In genomic region chr20:3804781-3805180, GRCh38 we compare ENCODE assay signal across 12 cellular contexts. TPM values are rescaled to one million over a fixed set of nuclear protein-coding genes. Genes with fewer than 3 reads are reported as not detected.
A peak's percentile ranks its signal among the peaks of the same experiment; 100 is the strongest.
DNase-seq lines count a peak whose midpoint lies in the region; ATAC-seq and TF ChIP-seq lines count a peak whose summit lies in the region.
"Had no signal": no experiment of that assay in that cellular context is flagged by ENCODE, and none has a peak within 500 bp of the region (broad histone marks: within the 10 kb centered on the region; RNA-seq: fewer than 3 reads in every experiment).

No MANE protein-coding gene starts in this region.

- H3K9me3 Mint-ChIP-seq in CD14-positive monocyte (peaks cover 0 to 2% (median 0%) of the 10 kb centered on the region in 7 donors), HFFc6 (0 out of 2 replicates have a peak, but pooled peaks cover 4% of the 10 kb centered on the region)
- H3K9me3 Mint-ChIP-seq in effector memory CD8-positive, alpha-beta T cell = no peaks in the 10 kb centered on the region

- no peaks in the 10 kb centered on the region for H3K9me3 ChIP-seq in psoas muscle
- H3K9me3 ChIP-seq: adrenal gland had no signal

- H3K4me3 ChIP-seq in psoas muscle = no peak overlapping the region
- H3K4me3 ChIP-seq: adrenal gland had no signal

- H3K4me3 Mint-ChIP-seq in CD14-positive monocyte = no peak overlapping the region
- no peak overlapping the region for H3K4me3 Mint-ChIP-seq in HFFc6
- no peak overlapping the region for H3K4me3 Mint-ChIP-seq in effector memory CD8-positive, alpha-beta T cell

- H3K27me3 Mint-ChIP-seq in CD14-positive monocyte (ENCODE audit: low read depth in 3 of 3) (peaks cover 0 to 1% (median 0%) of the 10 kb centered on the region in 3 donors), HFFc6 (ENCODE audit: insufficient read depth) (peaks cover 7% of the 10 kb centered on the region; the same call in 1 of the 2 replicates)
- H3K27me3 Mint-ChIP-seq in effector memory CD8-positive, alpha-beta T cell = no peaks in the 10 kb centered on the region

- no peaks in the 10 kb centered on the region for H3K27me3 ChIP-seq in psoas muscle (ENCODE audit: insufficient read depth in 3 of 3, low read length in 2 of 3)
- H3K27me3 ChIP-seq: adrenal gland had no signal

- H3K36me3 ChIP-seq in psoas muscle (ENCODE audit: insufficient read depth in 1 of 2, low read depth in 1 of 2) = peaks cover 0 to 41% of the 10 kb centered on the region in 2 donors

- H3K27ac ChIP-seq in psoas muscle = peak overlapping the region; percentile 86

- in situ Hi-C loops in GM13977 (cut with MboI; ENCODE audit: low pct_unique_long_range_greater_than_20kb, low sequenced_read_pairs, unreplicated experiment) = no loop called here

- DNase-seq in CD14-positive monocyte (ENCODE audit: low spot score) = peak; percentile 38
- no peak for DNase-seq in HFFc6
- DNase-seq in effector memory CD8-positive, alpha-beta T cell = no peak
- peak in 1 of 2 donors; percentile 26 for DNase-seq in psoas muscle
- DNase-seq in ureter (ENCODE audit: low spot score) = no peak
- no peak for DNase-seq in GM13977 (ENCODE audit: low spot score)
- DNase-seq: NCI-H2171 treated with DMSO at 0.1 percent for 48 hours, nucleus accumbens, T-helper 9 cell had no signal

- H3K27ac Mint-ChIP-seq in CD14-positive monocyte = peak overlapping the region in 5 of 7 donors; percentile 19 to 86 (median 53)
- peak overlapping the region; percentile 94 for H3K27ac Mint-ChIP-seq in HFFc6
- H3K27ac Mint-ChIP-seq in effector memory CD8-positive, alpha-beta T cell = peak overlapping the region; percentile 46 to 70

- intact Hi-C loops in CD14-positive monocyte (cut with micrococcal nuclease) (no loop called here), psoas muscle (cut with DNase I) (no loop called here)

- H3K4me1 ChIP-seq in psoas muscle = peaks cover 32% of the 10 kb centered on the region

- TF ChIP-seq CTCF in CD14-positive monocyte (IDR thresholded peaks at IDR 0.05) (no peak), HFFc6 (IDR thresholded peaks at IDR 0.05) (no peak), psoas muscle (IDR thresholded peaks at IDR 0.05) (no peak), GM13977 (IDR thresholded peaks at IDR 0.05; ENCODE audit: extremely low read depth, insufficient read depth, missing control alignments) (no peak)

- peaks cover 36 to 45% of the 10 kb centered on the region in 2 donors for H3K36me3 Mint-ChIP-seq in CD14-positive monocyte
- H3K36me3 Mint-ChIP-seq in HFFc6 (ENCODE audit: low read depth) = peaks cover 44% of the 10 kb centered on the region
- H3K36me3 Mint-ChIP-seq in effector memory CD8-positive, alpha-beta T cell (ENCODE audit: insufficient read depth) = peaks cover 62% of the 10 kb centered on the region

- H3K4me1 Mint-ChIP-seq in CD14-positive monocyte (peaks cover 66% of the 10 kb centered on the region), HFFc6 (ENCODE audit: low read depth) (peaks cover 65% of the 10 kb centered on the region)
- H3K4me1 Mint-ChIP-seq in effector memory CD8-positive, alpha-beta T cell (ENCODE audit: low read depth in 2 of 2) = peaks cover 55 to 56% of the 10 kb centered on the region in 2 donors

- 85 to 89% (median 86%) methylated on average over 11 of the region's 11 CpGs for WGBS in psoas muscle, 3 donors

- no peak for ATAC-seq in effector memory CD8-positive, alpha-beta T cell (replicated peaks)
- ATAC-seq in psoas muscle (no peak), HG02798 (IDR thresholded peaks at IDR 0.05; ENCODE audit: poor library complexity, unreplicated experiment) (no peak)

RNA-seq across cellular contexts. Expression of gene CDC25B, which starts 8.7 kb away (rescaled TPM):
- polyA plus RNA-seq in CD14-positive monocyte = 1 to 10 TPM; 3.6 to 4.0 TPM
- total RNA-seq in HFFc6 (2021; fragmentation: NEBNext Ultra II Directional; extraction: Animal tissue kit (Norgen Biotek cat#: 25700)) = 10 to 100 TPM; 44.9 to 92.6 (median 84.5) TPM
- total RNA-seq in psoas muscle = 1 to 10 TPM; 7.1 to 9.1 (median 8.4) TPM
- polyA plus RNA-seq in psoas muscle = 1 to 10 TPM; 5.1 to 6.8 (median 6.6) TPM
- 16.6 TPM for total RNA-seq in ureter

RNA-seq across cellular contexts. Expression of gene AP5S1, which starts 15.6 kb away (rescaled TPM):
- polyA plus RNA-seq in CD14-positive monocyte = 10 to 100 TPM in 1 of 2 donors, 1 to 10 TPM in 1; 8.6 to 10.8 TPM
- 10 to 100 TPM; 17.7 to 21.7 (median 19.4) TPM for total RNA-seq in HFFc6 (2021; fragmentation: NEBNext Ultra II Directional; extraction: Animal tissue kit (Norgen Biotek cat#: 25700))
- 10 to 100 TPM; 11.8 to 17.5 (median 12.1) TPM for total RNA-seq in psoas muscle
- polyA plus RNA-seq in psoas muscle = 10 to 100 TPM; 11.0 to 25.2 (median 12.9) TPM
- 13.6 TPM for total RNA-seq in ureter

RNA-seq across cellular contexts. Expression of gene CENPB, which starts 18.2 kb away (rescaled TPM):
- 1 to 10 TPM; 1.1 to 1.4 TPM for polyA plus RNA-seq in CD14-positive monocyte
- total RNA-seq in HFFc6 (2021; fragmentation: NEBNext Ultra II Directional; extraction: Animal tissue kit (Norgen Biotek cat#: 25700)) = 100 to 1,000 TPM; 109 to 128 (median 117) TPM
- 100 to 1,000 TPM in 1 of 4 donors, 10 to 100 TPM in 3; 74.3 to 129 (median 97.8) TPM for total RNA-seq in psoas muscle
- polyA plus RNA-seq in psoas muscle = 100 to 1,000 TPM in 2 of 3 donors, 10 to 100 TPM in 1; 84.0 to 144 (median 116) TPM
- 84.1 TPM for total RNA-seq in ureter

RNA-seq across cellular contexts. Expression of gene SPEF1, which starts 23.5 kb away (rescaled TPM):
- polyA plus RNA-seq in CD14-positive monocyte (not detected), psoas muscle (1 to 10 TPM in 1 of 3 donors, under 1 TPM in 2; 0.12 to 1.7 (median 0.35) TPM)
- under 1 TPM in 5 of 6 experiments, not detected in 1; 0.19 to 0.48 (median 0.36) TPM for total RNA-seq in HFFc6 (2021; fragmentation: NEBNext Ultra II Directional; extraction: Animal tissue kit (Norgen Biotek cat#: 25700))
- total RNA-seq in psoas muscle (under 1 TPM in 1 of 4 donors, not detected in 3; 0.13 TPM), ureter (0.29 TPM)
- total RNA-seq: glomerular endothelial cell had no signal

RNA-seq across cellular contexts. Expression of gene ADISSP, which starts 37.2 kb away (rescaled TPM):
- polyA plus RNA-seq in CD14-positive monocyte (10 to 100 TPM; 59.6 to 68.5 TPM), psoas muscle (10 to 100 TPM; 10.7 to 24.7 (median 15.4) TPM)
- total RNA-seq in HFFc6 (2021; fragmentation: NEBNext Ultra II Directional; extraction: Animal tissue kit (Norgen Biotek cat#: 25700)) = 100 to 1,000 TPM in 1 of 6 experiments, 10 to 100 TPM in 5; 86.0 to 105 (median 89.9) TPM
- total RNA-seq in psoas muscle (10 to 100 TPM; 11.9 to 16.0 (median 13.4) TPM), ureter (36.6 TPM)
